9 cellular contexts compared by ENCODE assay signal in the genomic region with DNA sequence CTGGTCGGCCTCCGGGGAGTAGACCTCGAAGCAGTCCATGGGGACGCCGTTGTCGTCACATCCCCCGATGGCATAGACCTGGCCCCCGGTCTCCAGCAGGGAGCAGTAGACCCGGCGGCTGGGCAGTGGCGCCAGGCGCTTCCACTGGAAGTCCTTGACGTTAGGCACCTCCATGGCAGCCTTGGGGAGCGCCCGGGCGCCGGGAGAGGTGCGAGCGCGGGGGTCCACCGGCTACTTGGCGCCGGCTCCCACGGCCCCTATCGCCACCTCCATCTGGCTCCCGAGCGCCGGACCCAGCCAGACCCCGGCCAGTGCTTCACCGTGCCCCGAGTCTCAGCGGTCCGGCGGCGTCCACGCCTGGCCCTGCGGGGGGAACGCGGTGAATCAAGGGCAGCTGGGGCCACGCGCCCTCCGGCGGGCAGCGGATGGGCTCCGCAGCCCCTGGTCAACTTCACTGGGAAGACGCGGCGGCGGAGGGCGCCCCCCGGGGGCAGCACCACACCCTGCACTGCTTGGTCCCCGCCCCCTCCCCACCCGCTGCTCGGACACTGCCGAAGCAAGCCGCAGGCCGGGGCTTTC. TPM values are rescaled to one million over a fixed set of nuclear protein-coding genes. Genes with fewer than 3 reads are reported as not detected.
DNase-seq lines count a peak whose midpoint lies in the region; ATAC-seq, FAIRE-seq and TF ChIP-seq lines count a peak whose summit lies in the region.
"Had no signal": no experiment of that assay in that cellular context is flagged by ENCODE, and none has a peak within 500 bp of the region (broad histone marks: within the 10 kb centered on the region; RNA-seq: fewer than 3 reads in every experiment).

No MANE protein-coding gene starts in this region.

- peaks cover 17% of the 10 kb centered on the region for H3K4me1 ChIP-seq in NT2/D1 (ENCODE audit: insufficient read depth, insufficient read length)
- peaks cover 11 to 29% (median 13%) of the 10 kb centered on the region in 3 donors for H3K4me1 ChIP-seq in esophagus squamous epithelium

- no peaks in the 10 kb centered on the region for H3K9me3 Mint-ChIP-seq in osteocyte (ENCODE audit: unreplicated experiment)

- H3K4me3 Mint-ChIP-seq in osteocyte (ENCODE audit: unreplicated experiment), result no peak overlapping the region

- no peak overlapping the region for H3K27ac Mint-ChIP-seq in osteocyte (ENCODE audit: unreplicated experiment)

- intact Hi-C loops in esophagus squamous epithelium (cut with DNase I), result no loop called here

- H3K27ac ChIP-seq in esophagus squamous epithelium, result no peak overlapping the region

- no CpG with 5 or more reads among the region's 57 CpGs for WGBS in esophagus squamous epithelium, 2 donors

- H3K27me3 Mint-ChIP-seq in osteocyte (ENCODE audit: unreplicated experiment), result peaks cover 49% of the 10 kb centered on the region

- TF ChIP-seq CTCF in esophagus squamous epithelium (IDR thresholded peaks at IDR 0.05) (peak in 2 of 6 experiments; percentile 7 to 8), osteocyte (IDR thresholded peaks at IDR 0.05) (peak; percentile 35)

- TF ChIP-seq POLR2A in esophagus squamous epithelium (IDR thresholded peaks at IDR 0.05) (no peak), GM12892 (IDR thresholded peaks at IDR 0.05; ENCODE audit: low read depth, low read length) (no peak)

- peaks cover 47% of the 10 kb centered on the region for H3K27me3 ChIP-seq in NT2/D1 (ENCODE audit: insufficient read depth, insufficient read length)
- H3K27me3 ChIP-seq in esophagus squamous epithelium, result peaks cover 17 to 70% (median 20%) of the 10 kb centered on the region in 4 donors

- H3K4me3 ChIP-seq in NT2/D1 (ENCODE audit: insufficient read length, low read depth), result peak overlapping the region; percentile 51
- H3K4me3 ChIP-seq in esophagus squamous epithelium, result peak overlapping the region; percentile 15 to 64 (median 32)

- DNase-seq in DMS53 (lab: John Stamatoyannopoulos, UW) (peak; percentile 74), NT2/D1 (ENCODE audit: low read depth, low spot score) (no peak), esophagus squamous epithelium (lab: John Stamatoyannopoulos, UW) (no peak), osteocyte (ENCODE audit: extremely low spot score, unreplicated experiment) (no peak), frontal cortex (ENCODE audit: low spot score in 2 of 2) (no peak), GM12892 (ENCODE audit: insufficient read length) (no peak), GM19239 (ENCODE audit: insufficient read length, low spot score) (no peak)

- no peaks in the 10 kb centered on the region for H3K9me3 ChIP-seq in NT2/D1 (ENCODE audit: insufficient read depth, low read length)
- H3K9me3 ChIP-seq in esophagus squamous epithelium, result no peaks in the 10 kb centered on the region

- H3K9ac ChIP-seq in NT2/D1 (ENCODE audit: insufficient read length, low read depth), result peak overlapping the region; percentile 68

- H3K36me3 Mint-ChIP-seq in osteocyte (ENCODE audit: unreplicated experiment), result no peaks in the 10 kb centered on the region

- FAIRE-seq in frontal cortex (lab: Jason Lieb, UNC) (no peak), GM12892 (lab: Jason Lieb, UNC) (no peak), GM19239 (lab: Jason Lieb, UNC) (no peak)

- ATAC-seq in GM19023 (IDR thresholded peaks at IDR 0.05; ENCODE audit: unreplicated experiment), result no peak

- H3K36me3 ChIP-seq in NT2/D1 (ENCODE audit: insufficient read depth, insufficient read length, low read length) (no peaks in the 10 kb centered on the region), esophagus squamous epithelium (no peaks in the 10 kb centered on the region)

- peaks cover 8% of the 10 kb centered on the region for H3K4me1 Mint-ChIP-seq in osteocyte (ENCODE audit: unreplicated experiment)

RNA-seq across cellular contexts. Expression of a gene that starts 13.2 kb away (rescaled TPM):
- total RNA-seq in esophagus squamous epithelium (1 to 10 TPM in 3 of 4 donors, under 1 TPM in 1; 0.97 to 4.4 (median 2.1) TPM), osteocyte (not detected in 2 replicates), frontal cortex (16.7 TPM)
- not detected for polyA plus RNA-seq in GM12892 (2012; ENCODE audit: missing spikeins)
- total RNA-seq: M059J had no signal

RNA-seq across cellular contexts. Expression of a gene that starts 22.0 kb away (rescaled TPM):
- total RNA-seq in esophagus squamous epithelium (10 to 100 TPM; 15.8 to 32.0 (median 21.4) TPM), osteocyte (4.3 and 4.5 TPM in 2 replicates), frontal cortex (0.41 TPM)
- polyA plus RNA-seq in GM12892 (2012; ENCODE audit: missing spikeins), result 1.4 TPM
